Comparison of ENCODE assay signal across 12 cellular contexts in the genomic region with DNA sequence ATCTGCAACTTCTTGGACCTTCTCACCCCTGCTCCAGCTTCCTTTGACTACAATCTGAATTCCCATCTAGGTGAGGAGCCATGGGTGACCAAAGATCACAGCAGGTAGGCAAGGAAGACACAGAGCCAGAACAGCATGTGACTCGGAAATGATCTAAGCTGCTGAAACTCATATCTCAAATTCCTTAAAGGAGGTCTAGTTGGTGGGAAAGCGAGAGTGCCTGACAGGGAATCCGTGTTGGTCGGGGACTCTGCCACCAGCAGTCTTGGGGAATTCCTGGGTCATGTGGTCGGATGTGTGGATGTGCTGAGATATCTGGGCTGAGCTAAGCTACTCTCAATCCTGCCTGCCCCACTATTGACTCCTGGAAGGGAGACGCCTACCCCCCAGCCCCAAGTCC. TPM values are rescaled to one million over a fixed set of nuclear protein-coding genes. Genes with fewer than 3 reads are reported as not detected.
A peak's percentile ranks its signal among the peaks of the same experiment; 100 is the strongest.
DNase-seq lines count a peak whose midpoint lies in the region; ATAC-seq, FAIRE-seq and TF ChIP-seq lines count a peak whose summit lies in the region.
"Had no signal": no experiment of that assay in that cellular context is flagged by ENCODE, and none has a peak within 500 bp of the region (broad histone marks: within the 10 kb centered on the region; RNA-seq: fewer than 3 reads in every experiment).

No MANE protein-coding gene starts in this region.

- intact Hi-C loops in kidney (cut with DNase I) (loop anchor here (5.0 kb wide), 1 partner anchor 52 kb away; no protein-coding TSS in a partner anchor), esophagus squamous epithelium (cut with DNase I) (loop anchor here (2.0 kb wide), 1 partner anchor 52 kb away; no protein-coding TSS in a partner anchor)

- peaks cover 18% of the 10 kb centered on the region for H3K79me2 ChIP-seq in astrocyte (ENCODE audit: insufficient read depth, low read length)

- no peak for TF ChIP-seq POLR2A in esophagus squamous epithelium (IDR thresholded peaks at IDR 0.05)

- FAIRE-seq in astrocyte (lab: Jason Lieb, UNC) (no peak), kidney (lab: Jason Lieb, UNC) (no peak)
- FAIRE-seq: islet of Langerhans had no signal

- no peak for ATAC-seq in activated naive CD8-positive, alpha-beta T cell treated with anti-CD3 and anti-CD28 coated beads, Interleukin-2, amount 50 U/mL, for 24 hours

- H4K20me1 ChIP-seq in astrocyte (ENCODE audit: insufficient read depth, low read length) = peaks cover 14% of the 10 kb centered on the region

- H3K36me3 Mint-ChIP-seq in activated naive CD8-positive, alpha-beta T cell treated with anti-CD3 and anti-CD28 coated beads, Interleukin-2, amount 50 U/mL, for 24 hours (ENCODE audit: low read depth) = no peaks in the 10 kb centered on the region
- no peaks in the 10 kb centered on the region for H3K36me3 Mint-ChIP-seq in activated naive CD8-positive, alpha-beta T cell treated with anti-CD3 and anti-CD28 coated beads for 36 hours
- H3K36me3 Mint-ChIP-seq in astrocyte (ENCODE audit: low read depth, unreplicated experiment) (peaks cover 7% of the 10 kb centered on the region), type B pancreatic cell (peaks cover under 1% of the 10 kb centered on the region)

- H3K4me1 Mint-ChIP-seq in activated naive CD8-positive, alpha-beta T cell treated with anti-CD3 and anti-CD28 coated beads, Interleukin-2, amount 50 U/mL, for 24 hours = peaks cover 34% of the 10 kb centered on the region
- peaks cover 25% of the 10 kb centered on the region for H3K4me1 Mint-ChIP-seq in activated naive CD8-positive, alpha-beta T cell treated with anti-CD3 and anti-CD28 coated beads for 36 hours
- H3K4me1 Mint-ChIP-seq in astrocyte (ENCODE audit: low read depth, unreplicated experiment) (peaks cover 16% of the 10 kb centered on the region), type B pancreatic cell (ENCODE audit: unreplicated experiment) (peaks cover 28% of the 10 kb centered on the region)

- H3K4me1 ChIP-seq in astrocyte (ENCODE audit: insufficient read depth, low read length) = peaks cover 15% of the 10 kb centered on the region
- H3K4me1 ChIP-seq in kidney (ENCODE audit: control insufficient read depth in 1 of 2, insufficient read depth in 1 of 2, low read depth in 1 of 2, low read length in 2 of 2) = peaks cover 26 to 37% of the 10 kb centered on the region in 2 donors
- peaks cover 0 to 31% (median 3%) of the 10 kb centered on the region in 3 donors for H3K4me1 ChIP-seq in esophagus squamous epithelium
- H3K4me1 ChIP-seq: uterus had no signal

- H3K36me3 ChIP-seq in astrocyte (ENCODE audit: insufficient read depth, low read length) (no peaks in the 10 kb centered on the region), kidney (ENCODE audit: control insufficient read depth in 1 of 2, insufficient read depth in 2 of 2, low read length in 2 of 2) (no peaks in the 10 kb centered on the region), esophagus squamous epithelium (no peaks in the 10 kb centered on the region)
- H3K36me3 ChIP-seq: uterus had no signal

- H3K9me3 Mint-ChIP-seq in activated naive CD8-positive, alpha-beta T cell treated with anti-CD3 and anti-CD28 coated beads, Interleukin-2, amount 50 U/mL, for 24 hours = no peaks in the 10 kb centered on the region
- H3K9me3 Mint-ChIP-seq in activated naive CD8-positive, alpha-beta T cell treated with anti-CD3 and anti-CD28 coated beads for 36 hours = no peaks in the 10 kb centered on the region
- H3K9me3 Mint-ChIP-seq in astrocyte (ENCODE audit: unreplicated experiment) (peaks cover 7% of the 10 kb centered on the region), type B pancreatic cell (no peaks in the 10 kb centered on the region)
- H3K9me3 Mint-ChIP-seq: HFFc6 had no signal

- peaks cover 6% of the 10 kb centered on the region for H3K27me3 Mint-ChIP-seq in activated naive CD8-positive, alpha-beta T cell treated with anti-CD3 and anti-CD28 coated beads, Interleukin-2, amount 50 U/mL, for 24 hours
- peaks cover 3% of the 10 kb centered on the region for H3K27me3 Mint-ChIP-seq in activated naive CD8-positive, alpha-beta T cell treated with anti-CD3 and anti-CD28 coated beads for 36 hours
- H3K27me3 Mint-ChIP-seq in astrocyte (ENCODE audit: low read depth, unreplicated experiment) = peaks cover 9% of the 10 kb centered on the region
- H3K27me3 Mint-ChIP-seq in type B pancreatic cell = peaks cover 20% of the 10 kb centered on the region

- no peak overlapping the region for H3K4me3 Mint-ChIP-seq in activated naive CD8-positive, alpha-beta T cell treated with anti-CD3 and anti-CD28 coated beads, Interleukin-2, amount 50 U/mL, for 24 hours
- no peak overlapping the region for H3K4me3 Mint-ChIP-seq in activated naive CD8-positive, alpha-beta T cell treated with anti-CD3 and anti-CD28 coated beads for 36 hours
- H3K4me3 Mint-ChIP-seq in astrocyte (ENCODE audit: unreplicated experiment) (no peak overlapping the region), type B pancreatic cell (no peak overlapping the region)
- H3K4me3 Mint-ChIP-seq: HFFc6 had no signal

- H3K4me2 ChIP-seq in astrocyte (ENCODE audit: low read length) = peak overlapping the region; percentile 56

- DNase-seq in activated naive CD8-positive, alpha-beta T cell treated with anti-CD3 and anti-CD28 coated beads, Interleukin-2, amount 50 U/mL, for 24 hours = no peak
- no peak for DNase-seq in activated naive CD8-positive, alpha-beta T cell treated with anti-CD3 and anti-CD28 coated beads for 36 hours
- DNase-seq in astrocyte (ENCODE audit: low read depth) (peak; percentile 51), kidney (no peak), type B pancreatic cell (ENCODE audit: extremely low spot score, unreplicated experiment) (no peak), esophagus squamous epithelium (lab: John Stamatoyannopoulos, UW) (no peak), NCI-H128 (lab: John Stamatoyannopoulos, UW; ENCODE audit: unreplicated experiment) (no peak)
- no peak for DNase-seq in effector CD4-positive, alpha-beta T cell

- TF ChIP-seq CTCF in astrocyte (IDR thresholded peaks at IDR 0.05; ENCODE audit: insufficient read depth, low read depth, low read length) (no peak), kidney (IDR thresholded peaks at IDR 0.05; ENCODE audit: borderline replicate concordance, extremely low read depth, insufficient read depth) (no peak), type B pancreatic cell (conservative IDR thresholded peaks at IDR 0.05) (no peak), esophagus squamous epithelium (IDR thresholded peaks at IDR 0.05) (no peak)

- H3K27ac ChIP-seq in astrocyte (ENCODE audit: low read depth, low read length) = peak overlapping the region; percentile 61
- H3K27ac ChIP-seq in kidney (ENCODE audit: low read depth in 2 of 2, low read length in 2 of 2) = peak overlapping the region; percentile 33 to 74
- H3K27ac ChIP-seq in esophagus squamous epithelium = no peak overlapping the region
- H3K27ac ChIP-seq: uterus had no signal

- no peak overlapping the region for H3K4me3 ChIP-seq in astrocyte (ENCODE audit: insufficient read depth, low read depth, low read length)
- H3K4me3 ChIP-seq in kidney (ENCODE audit: low read length in 2 of 2) = peak overlapping the region in 1 of 2 donors; percentile 10
- no peak overlapping the region for H3K4me3 ChIP-seq in esophagus squamous epithelium
- H3K4me3 ChIP-seq: uterus had no signal

- H3K27me3 ChIP-seq in astrocyte (ENCODE audit: insufficient read depth, low read length) = peaks cover 3% of the 10 kb centered on the region
- H3K27me3 ChIP-seq in esophagus squamous epithelium = peaks cover 0 to 27% (median 0%) of the 10 kb centered on the region in 4 donors
- H3K27me3 ChIP-seq: uterus had no signal

- WGBS in esophagus squamous epithelium, 2 donors = 49 to 65% methylated on average over 4 to 6 of the region's 6 CpGs

- H3K9ac ChIP-seq in astrocyte (ENCODE audit: low read length) = peak overlapping the region; percentile 75
- H3K9ac ChIP-seq in kidney (ENCODE audit: low read length in 2 of 2) = peak overlapping the region in 1 of 2 donors; percentile 43

- H2AFZ ChIP-seq in astrocyte (ENCODE audit: low read depth, low read length) = no peak overlapping the region

- H3K9me3 ChIP-seq in astrocyte (ENCODE audit: insufficient read depth, low read depth, low read length) (no peaks in the 10 kb centered on the region), kidney (ENCODE audit: control insufficient read depth in 1 of 2, low read length in 2 of 2) (no peaks in the 10 kb centered on the region), esophagus squamous epithelium (no peaks in the 10 kb centered on the region)
- H3K9me3 ChIP-seq: uterus had no signal

- H3K27ac Mint-ChIP-seq in activated naive CD8-positive, alpha-beta T cell treated with anti-CD3 and anti-CD28 coated beads, Interleukin-2, amount 50 U/mL, for 24 hours = peak overlapping the region; percentile 6
- no peak overlapping the region for H3K27ac Mint-ChIP-seq in activated naive CD8-positive, alpha-beta T cell treated with anti-CD3 and anti-CD28 coated beads for 36 hours
- peak overlapping the region; percentile 92 for H3K27ac Mint-ChIP-seq in astrocyte (ENCODE audit: unreplicated experiment)
- H3K27ac Mint-ChIP-seq in type B pancreatic cell = peak overlapping the region; percentile 53
- H3K27ac Mint-ChIP-seq: HFFc6 had no signal

RNA-seq across cellular contexts. Expression of a gene that starts 3.2 kb away (rescaled TPM):
- total RNA-seq in activated naive CD8-positive, alpha-beta T cell treated with anti-CD3 and anti-CD28 coated beads for 36 hours = 1 to 10 TPM; 1.7 to 2.0 TPM
- total RNA-seq in astrocyte (35.3 and 49.4 TPM in 2 replicates), kidney (19.4 TPM), type B pancreatic cell (ENCODE audit: low replicate concordance) (13.5 and 17.7 TPM in 2 replicates), esophagus squamous epithelium (10 to 100 TPM; 15.8 to 32.0 (median 21.4) TPM)
- 15.1 TPM for polyA plus RNA-seq in kidney (ENCODE audit: insufficient read depth, low read depth, low replicate concordance)

RNA-seq across cellular contexts. Expression of a gene that starts 31.9 kb away (rescaled TPM):
- total RNA-seq in activated naive CD8-positive, alpha-beta T cell treated with anti-CD3 and anti-CD28 coated beads for 36 hours = not detected
- total RNA-seq in astrocyte (0.39 and 0.50 TPM in 2 replicates), kidney (not detected), type B pancreatic cell (ENCODE audit: low replicate concordance) (0.50 and 3.9 TPM in 2 replicates), esophagus squamous epithelium (1 to 10 TPM in 3 of 4 donors, under 1 TPM in 1; 0.97 to 4.4 (median 2.1) TPM)
- not detected for polyA plus RNA-seq in kidney (ENCODE audit: insufficient read depth, low read depth, low replicate concordance)
- total RNA-seq: HFFc6, LHCN-M2 had no signal

Comparison
In these comparisons a context has a peak if more than half of its experiments do, and no peak if none do; other contexts are left out.
1. H3K27ac ChIP-seq: peak in astrocyte (single experiment) and kidney (2 of 2); none in esophagus squamous epithelium (0 of 4).